Comparison of ENCODE assay signal across 8 cellular contexts in genomic region chr6:20400476-20401402, GRCh38. TPM values are rescaled to one million over a fixed set of nuclear protein-coding genes. Genes with fewer than 3 reads are reported as not detected.
DNase-seq lines count a peak whose midpoint lies in the region; ATAC-seq and TF ChIP-seq lines count a peak whose summit lies in the region.

No MANE protein-coding gene starts in this region.

- peaks cover 19% of the 10 kb centered on the region for H3K36me3 Mint-ChIP-seq in activated CD4-positive, alpha-beta memory T cell treated with anti-CD3 and anti-CD28 coated beads, Interleukin-2, amount 10 ng/mL, durations not matched to agents 7 days and 5 days (ENCODE audit: low read depth)

- TF ChIP-seq POLR2A in erythroblast (IDR thresholded peaks at IDR 0.05; ENCODE audit: low read length) = no peak

- POLR2A ChIA-PET in activated CD4-positive, alpha-beta memory T cell treated with anti-CD3 and anti-CD28 coated beads, Interleukin-2, amount 10 ng/mL, durations not matched to agents 7 days and 5 days (lab: Charles Lee) = interaction anchor here (0.6 to 3.6 kb wide), 16 partner anchors 8 to 1188 kb away, joined by 3 to 81 read pairs (median 5); partner anchors contain the start of gene CDKAL1

- ATAC-seq in HG03103 (IDR thresholded peaks at IDR 0.05; ENCODE audit: low read depth, unreplicated experiment) (peak; percentile 0), HG03175 (IDR thresholded peaks at IDR 0.05; ENCODE audit: unreplicated experiment) (no peak)

- peak; percentile 95 for DNase-seq in DMS53 (lab: John Stamatoyannopoulos, UW)
- peak; percentile 95 for DNase-seq in NCI-H748 (lab: John Stamatoyannopoulos, UW; ENCODE audit: unreplicated experiment)
- DNase-seq in activated CD4-positive, alpha-beta memory T cell treated with anti-CD3 and anti-CD28 coated beads, Interleukin-2, amount 10 ng/mL, durations not matched to agents 7 days and 5 days = peak; percentile 55
- DNase-seq in erythroblast (lab: John Stamatoyannopoulos, UW) = peak; percentile 68 to 79
- peak; percentile 96 for DNase-seq in myocyte (ENCODE audit: low read depth)
- peak in 25 of 49 donors; percentile 1 to 81 (median 56) for DNase-seq in substantia nigra (lab: John Stamatoyannopoulos, UW)

- no peaks in the 10 kb centered on the region for H3K9me3 Mint-ChIP-seq in activated CD4-positive, alpha-beta memory T cell treated with anti-CD3 and anti-CD28 coated beads, Interleukin-2, amount 10 ng/mL, durations not matched to agents 7 days and 5 days

- H3K27ac Mint-ChIP-seq in activated CD4-positive, alpha-beta memory T cell treated with anti-CD3 and anti-CD28 coated beads, Interleukin-2, amount 10 ng/mL, durations not matched to agents 7 days and 5 days = peak overlapping the region; percentile 98

- H3K4me1 Mint-ChIP-seq in activated CD4-positive, alpha-beta memory T cell treated with anti-CD3 and anti-CD28 coated beads, Interleukin-2, amount 10 ng/mL, durations not matched to agents 7 days and 5 days = peaks cover 32% of the 10 kb centered on the region

- H3K4me3 Mint-ChIP-seq in activated CD4-positive, alpha-beta memory T cell treated with anti-CD3 and anti-CD28 coated beads, Interleukin-2, amount 10 ng/mL, durations not matched to agents 7 days and 5 days = peak overlapping the region; percentile 85

- peak overlapping the region; percentile 16 for H3K27ac ChIP-seq in substantia nigra (ENCODE audit: low read depth, low read length, poor library complexity, severe bottlenecking)

- H3K27me3 Mint-ChIP-seq in activated CD4-positive, alpha-beta memory T cell treated with anti-CD3 and anti-CD28 coated beads, Interleukin-2, amount 10 ng/mL, durations not matched to agents 7 days and 5 days = peaks cover 6% of the 10 kb centered on the region

- CTCF ChIA-PET in activated CD4-positive, alpha-beta memory T cell treated with anti-CD3 and anti-CD28 coated beads, Interleukin-2, amount 10 ng/mL, durations not matched to agents 7 days and 5 days (lab: Charles Lee) = interaction anchor here (1.5 to 1.7 kb wide), 4 partner anchors 8 to 128 kb away, joined by 3 to 6 read pairs (median 4); no protein-coding TSS in a partner anchor

RNA-seq across cellular contexts. Expression of gene E2F3, which starts 0.9 kb away (rescaled TPM):
- total RNA-seq in activated CD4-positive, alpha-beta memory T cell treated with anti-CD3 and anti-CD28 coated beads, Interleukin-2, amount 10 ng/mL, durations not matched to agents 7 days and 5 days = 10 to 100 TPM; 29.8 to 30.1 TPM
- total RNA-seq in myocyte = 6.1 and 6.2 TPM in 2 replicates
- 11.2 TPM for polyA plus RNA-seq in myocyte (2012)
